1 cellular context compared by ENCODE assay signal in the genomic region with DNA sequence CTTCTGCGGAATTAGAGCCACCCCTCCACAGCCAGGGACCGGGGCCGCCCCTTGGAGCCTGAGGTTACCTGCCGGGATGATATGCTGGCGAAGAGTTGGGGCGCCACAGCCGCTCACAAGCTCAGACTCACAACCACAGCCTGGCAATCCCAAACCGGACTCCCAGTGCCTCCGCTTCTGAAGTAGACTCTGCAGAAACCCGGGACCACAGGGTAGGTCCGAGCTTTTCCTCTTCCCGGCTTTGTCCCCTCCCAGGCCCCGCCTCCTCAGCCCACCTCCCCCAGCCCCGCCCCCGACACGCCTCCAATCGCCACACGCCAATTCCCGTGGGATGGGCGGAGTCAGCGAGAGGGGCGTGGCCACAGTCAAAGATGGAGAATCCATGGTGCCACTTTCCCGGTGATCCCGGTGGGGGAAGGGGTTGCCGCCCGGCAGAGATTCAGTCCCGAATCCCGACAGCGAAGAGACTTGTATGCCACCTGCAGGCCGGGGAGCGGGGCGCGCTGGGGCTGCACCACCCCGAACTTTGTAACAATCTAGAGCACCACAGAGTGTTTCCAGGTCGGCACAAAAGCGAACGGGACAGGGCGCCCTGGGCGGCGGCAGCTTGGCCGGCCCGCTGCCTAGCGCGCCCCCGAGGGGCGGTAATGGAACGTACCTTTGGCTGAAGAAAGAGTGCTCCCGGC.
TF ChIP-seq lines count a peak whose summit lies in the region.

IDH1 (minus strand) TSS at position 201 of the 686 bp plus-strand sequence. CDS start 3,520 bp downstream, outside the sequence.

TF ChIP-seq in HepG2, 621 proteins besides CTCF, POLR2A, EP300 and RAD21 (continued from another document and continues in another):
- TF ChIP-seq, protein P1, sequence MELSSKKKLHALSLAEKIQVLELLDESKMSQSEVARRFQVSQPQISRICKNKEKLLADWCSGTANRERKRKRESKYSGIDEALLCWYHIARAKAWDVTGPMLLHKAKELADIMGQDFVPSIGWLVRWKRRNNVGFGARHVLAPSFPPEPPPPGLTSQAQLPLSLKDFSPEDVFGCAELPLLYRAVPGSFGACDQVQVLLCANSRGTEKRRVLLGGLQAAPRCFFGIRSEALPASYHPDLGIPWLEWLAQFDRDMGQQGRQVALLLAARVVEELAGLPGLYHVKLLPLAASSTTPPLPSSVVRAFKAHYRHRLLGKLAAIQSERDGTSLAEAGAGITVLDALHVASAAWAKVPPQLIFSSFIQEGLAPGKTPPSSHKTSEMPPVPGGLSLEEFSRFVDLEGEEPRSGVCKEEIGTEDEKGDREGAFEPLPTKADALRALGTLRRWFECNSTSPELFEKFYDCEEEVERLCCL (CRISPR knock-in tag; IDR thresholded peaks at IDR 0.05; ENCODE audit: borderline replicate concordance) = no peak
- peak; percentile 29; the same call in 1 of the 2 replicates for TF ChIP-seq KDM4B (CRISPR knock-in tag; IDR thresholded peaks at IDR 0.05)
- TF ChIP-seq FOSL1 (CRISPR knock-in tag; IDR thresholded peaks at IDR 0.05; ENCODE audit: borderline replicate concordance) = peak; percentile 59; the same call in 1 of the 2 replicates
- peak; percentile 31; the same call in 1 of the 2 replicates for TF ChIP-seq ATF7-NPFF (CRISPR knock-in tag; IDR thresholded peaks at IDR 0.05; ENCODE audit: low read depth)
- TF ChIP-seq, protein P2, sequence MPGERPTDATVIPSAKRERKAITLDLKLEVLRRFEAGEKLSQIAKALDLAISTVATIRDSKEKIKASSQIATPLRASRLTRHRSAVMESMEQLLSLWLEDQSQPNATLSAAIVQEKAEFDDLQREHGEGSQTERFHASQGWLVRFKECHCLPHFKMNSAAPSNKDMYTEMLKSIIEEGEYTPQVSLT (CRISPR knock-in tag; IDR thresholded peaks at IDR 0.05; ENCODE audit: borderline replicate concordance, low read depth) = no peak
- no peak for TF ChIP-seq LRRFIP1 (CRISPR knock-in tag; conservative IDR thresholded peaks at IDR 0.05)
- TF ChIP-seq ZKSCAN1 (IDR thresholded peaks at IDR 0.05; ENCODE audit: low read length) = no peak
- TF ChIP-seq SMARCE1 (IDR thresholded peaks at IDR 0.05; ENCODE audit: borderline replicate concordance) = no peak
- TF ChIP-seq EEA1 (CRISPR knock-in tag; IDR thresholded peaks at IDR 0.05; ENCODE audit: borderline replicate concordance) = no peak
- TF ChIP-seq ZSCAN31 (CRISPR knock-in tag; IDR thresholded peaks at IDR 0.05; ENCODE audit: low read depth) = peak; percentile 69; the same call in 1 of the 2 replicates
- 0 out of 2 replicates have a peak, but pooled peaks have one; percentile 23 for TF ChIP-seq TFDP1 (CRISPR knock-in tag; IDR thresholded peaks at IDR 0.05; ENCODE audit: borderline replicate concordance)
- TF ChIP-seq PHF8 (CRISPR knock-in tag; IDR thresholded peaks at IDR 0.05) = peak; percentile 79
- no peak for TF ChIP-seq SKI (IDR thresholded peaks at IDR 0.05; ENCODE audit: partially characterized antibody)
- peak; percentile 40; the same call in 1 of the 2 replicates for TF ChIP-seq MTF1 (CRISPR knock-in tag; IDR thresholded peaks at IDR 0.05)
- TF ChIP-seq GTF2F1 (IDR thresholded peaks at IDR 0.05; ENCODE audit: low read length) = no peak
- TF ChIP-seq ZNF431 (CRISPR knock-in tag; IDR thresholded peaks at IDR 0.05; ENCODE audit: borderline replicate concordance, low read depth) = peak; percentile 73; the same call in 1 of the 2 replicates
- peak; percentile 75 for TF ChIP-seq HNRNPLL (IDR thresholded peaks at IDR 0.05; ENCODE audit: low read depth, low read length, poor library complexity, severe bottlenecking)
- TF ChIP-seq NR2F2 (IDR thresholded peaks at IDR 0.05; ENCODE audit: borderline replicate concordance, low read depth) = no peak; the same call in 1 of the 2 replicates
- 0 out of 2 replicates have a peak, but pooled peaks have one; percentile 56 for TF ChIP-seq ZNF589 (CRISPR knock-in tag; conservative IDR thresholded peaks at IDR 0.05)
- peak in 1 of 2 experiments; percentile 93; a peak in 1 of 4 replicates for TF ChIP-seq KLF16 (CRISPR knock-in tag; IDR thresholded peaks at IDR 0.05)
- peak; percentile 80 for TF ChIP-seq ZNF329 (CRISPR knock-in tag; IDR thresholded peaks at IDR 0.05; ENCODE audit: low read depth)
- TF ChIP-seq AHDC1 (CRISPR knock-in tag; IDR thresholded peaks at IDR 0.05; ENCODE audit: borderline replicate concordance) = no peak
- TF ChIP-seq CREM (IDR thresholded peaks at IDR 0.05) = no peak
- no peak for TF ChIP-seq CREM (CRISPR knock-in tag; IDR thresholded peaks at IDR 0.05)
- TF ChIP-seq ISX (CRISPR knock-in tag; conservative IDR thresholded peaks at IDR 0.05) = 0 out of 2 replicates have a peak, but pooled peaks have one; percentile 20
- TF ChIP-seq ATM (IDR thresholded peaks at IDR 0.05; ENCODE audit: borderline replicate concordance) = no peak
- peak; percentile 71 for TF ChIP-seq ZNF142 (CRISPR knock-in tag; IDR thresholded peaks at IDR 0.05)
- TF ChIP-seq, protein P3, sequence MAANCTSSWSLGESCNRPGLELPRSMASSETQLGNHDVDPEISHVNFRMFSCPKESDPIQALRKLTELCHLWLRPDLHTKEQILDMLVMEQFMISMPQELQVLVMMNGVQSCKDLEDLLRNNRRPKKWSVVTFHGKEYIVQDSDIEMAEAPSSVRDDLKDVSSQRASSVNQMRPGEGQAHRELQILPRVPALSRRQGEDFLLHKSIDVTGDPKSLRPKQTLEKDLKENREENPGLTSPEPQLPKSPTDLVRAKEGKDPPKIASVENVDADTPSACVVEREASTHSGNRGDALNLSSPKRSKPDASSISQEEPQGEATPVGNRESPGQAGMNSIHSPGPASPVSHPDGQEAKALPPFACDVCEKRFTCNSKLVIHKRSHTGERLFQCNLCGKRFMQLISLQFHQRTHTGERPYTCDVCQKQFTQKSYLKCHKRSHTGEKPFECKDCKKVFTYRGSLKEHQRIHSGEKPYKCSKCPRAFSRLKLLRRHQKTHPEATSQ (CRISPR knock-in tag; IDR thresholded peaks at IDR 0.05; ENCODE audit: borderline replicate concordance) = 0 out of 2 replicates have a peak, but pooled peaks have one; percentile 58
